In the genomic region with DNA sequence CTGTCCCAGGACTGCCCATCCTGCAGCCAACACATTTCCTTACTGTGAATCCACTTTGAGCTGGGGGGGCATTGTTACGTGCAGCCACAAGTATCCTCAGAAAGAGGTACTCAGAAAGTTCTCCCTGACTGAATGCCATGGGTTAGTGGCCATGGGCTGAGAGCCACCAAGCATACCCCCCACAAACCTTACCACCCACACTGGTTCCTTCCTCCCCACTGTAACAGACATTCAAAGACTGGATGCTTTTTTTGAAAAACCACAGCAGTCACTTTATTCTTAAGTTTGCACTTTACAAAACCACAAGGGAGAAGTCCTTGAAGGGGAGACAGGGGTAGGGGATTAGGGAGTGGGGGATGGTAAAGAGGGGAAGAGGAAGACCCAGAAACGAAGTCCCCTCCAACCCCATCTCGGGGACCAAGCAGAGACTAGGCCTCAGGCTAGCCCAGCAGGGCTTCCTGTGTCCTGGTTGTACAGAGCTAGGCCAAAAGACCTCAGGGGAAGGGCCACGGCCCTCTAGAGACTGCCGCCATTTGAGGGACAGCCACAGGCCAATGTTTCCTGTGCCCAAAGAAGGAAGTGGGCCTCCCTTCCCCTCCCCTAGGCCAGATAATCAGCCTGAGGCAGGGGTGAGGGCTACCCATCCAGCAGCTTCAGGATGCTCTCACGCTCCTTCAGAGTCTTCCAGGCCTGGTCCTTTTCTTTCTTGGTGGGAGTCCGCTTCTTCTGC, we compare ENCODE assay signal across 8 cellular contexts. TPM values are rescaled to one million over a fixed set of nuclear protein-coding genes. Genes with fewer than 3 reads are reported as not detected.
A peak's percentile ranks its signal among the peaks of the same experiment; 100 is the strongest.
DNase-seq lines count a peak whose midpoint lies in the region; ATAC-seq and TF ChIP-seq lines count a peak whose summit lies in the region.

No MANE protein-coding gene starts in this region.

- DNase-seq in SK-N-MC (ENCODE audit: low read depth, low spot score) (peak; percentile 26), esophagus squamous epithelium (lab: John Stamatoyannopoulos, UW) (no peak), transverse colon (peak; percentile 24), amniotic stem cell (lab: John Stamatoyannopoulos, UW) (no peak), NCI-H2171 (lab: John Stamatoyannopoulos, UW) (no peak), middle frontal gyrus (ENCODE audit: extremely low spot score, low spot score) (no peak)

- WGBS in esophagus squamous epithelium, 2 donors: 53 to 59% methylated on average over 3 to 5 of the region's 7 CpGs
- WGBS in transverse colon (ENCODE audit: low coverage in 1 of 2), 2 donors: 54 to 76% methylated on average over 2 to 7 of the region's 7 CpGs

- no peak for TF ChIP-seq CTCF in esophagus squamous epithelium (IDR thresholded peaks at IDR 0.05)
- TF ChIP-seq CTCF in transverse colon (IDR thresholded peaks at IDR 0.05): no peak

- TF ChIP-seq POLR2A in esophagus squamous epithelium (IDR thresholded peaks at IDR 0.05) (no peak), transverse colon (IDR thresholded peaks at IDR 0.05) (no peak)

- H3K27ac ChIP-seq in SK-N-MC: no peak overlapping the region
- peak overlapping the region; percentile 13 to 76 (median 34) for H3K27ac ChIP-seq in esophagus squamous epithelium
- peak overlapping the region; percentile 35 to 57 (median 44) for H3K27ac ChIP-seq in transverse colon

- no peak for TF ChIP-seq EP300 in transverse colon (IDR thresholded peaks at IDR 0.05; ENCODE audit: low read depth)

- peaks cover 0 to 32% (median 4%) of the 10 kb centered on the region in 3 donors for H3K4me1 ChIP-seq in esophagus squamous epithelium
- H3K4me1 ChIP-seq in transverse colon: peaks cover 0 to 23% (median 9%) of the 10 kb centered on the region in 4 donors

- ATAC-seq in GM18519 (IDR thresholded peaks at IDR 0.05; ENCODE audit: low FRiP score, unreplicated experiment): peak; percentile 48
- ATAC-seq in HG02798 (IDR thresholded peaks at IDR 0.05; ENCODE audit: poor library complexity, unreplicated experiment): peak; percentile 55

- H3K27me3 ChIP-seq in esophagus squamous epithelium: no peaks in the 10 kb centered on the region
- no peaks in the 10 kb centered on the region for H3K27me3 ChIP-seq in transverse colon

- in situ Hi-C loops in transverse colon (cut with MboI; ENCODE audit: low pct_ligation_motif_present in 1 of 4, low pct_unique_long_range_greater_than_20kb in 1 of 4, low sequenced_read_pairs in 3 of 4): no loop called here

- H3K9me3 ChIP-seq in SK-N-MC (ENCODE audit: low read depth, low read length): no peaks in the 10 kb centered on the region
- H3K9me3 ChIP-seq in esophagus squamous epithelium: no peaks in the 10 kb centered on the region
- no peaks in the 10 kb centered on the region for H3K9me3 ChIP-seq in transverse colon

- no peak overlapping the region for H3K9ac ChIP-seq in SK-N-MC (ENCODE audit: insufficient read length)

- intact Hi-C loops in esophagus squamous epithelium (cut with DNase I) (no loop called here), transverse colon (cut with DNase I; ENCODE audit: low total_unique reads) (no loop called here)

- H3K4me3 ChIP-seq in SK-N-MC (no peak overlapping the region), esophagus squamous epithelium (no peak overlapping the region), transverse colon (no peak overlapping the region)

- H3K36me3 ChIP-seq in SK-N-MC (ENCODE audit: insufficient read depth, low read length) (no peaks in the 10 kb centered on the region), esophagus squamous epithelium (peaks cover 5 to 60% (median 5%) of the 10 kb centered on the region in 3 donors), transverse colon (peaks cover 0 to 30% (median 14%) of the 10 kb centered on the region in 4 donors)

RNA-seq across cellular contexts. Expression of a gene that starts 10.1 kb away (rescaled TPM):
- total RNA-seq in esophagus squamous epithelium: 10 to 100 TPM in 2 of 4 donors, 1 to 10 TPM in 2; 2.9 to 19.6 (median 7.6) TPM
- total RNA-seq in transverse colon: 10 to 100 TPM in 3 of 4 donors, 1 to 10 TPM in 1; 5.6 to 45.0 (median 15.6) TPM

RNA-seq across cellular contexts. Expression of a gene that starts 12.4 kb away (rescaled TPM):
- 10 to 100 TPM; 34.7 to 54.4 (median 44.8) TPM for total RNA-seq in esophagus squamous epithelium
- 100 to 1,000 TPM in 2 of 4 donors, 10 to 100 TPM in 2; 53.7 to 504 (median 92.0) TPM for total RNA-seq in transverse colon

RNA-seq across cellular contexts. Expression of a gene that starts 13.0 kb away (rescaled TPM):
- total RNA-seq in esophagus squamous epithelium (100 to 1,000 TPM; 125 to 244 (median 167) TPM), transverse colon (100 to 1,000 TPM; 104 to 189 (median 143) TPM)

RNA-seq across cellular contexts. Expression of a gene that starts 30.1 kb away (rescaled TPM):
- total RNA-seq in esophagus squamous epithelium (10 to 100 TPM in 2 of 4 donors, 1 to 10 TPM in 2; 9.5 to 20.6 (median 10.5) TPM), transverse colon (10 to 100 TPM; 27.8 to 69.5 (median 39.7) TPM)

RNA-seq across cellular contexts. Expression of a gene that starts 30.2 kb away (rescaled TPM):
- 10 to 100 TPM in 3 of 4 donors, 1 to 10 TPM in 1; 7.6 to 29.2 (median 10.2) TPM for total RNA-seq in esophagus squamous epithelium
- 100 to 1,000 TPM in 2 of 4 donors, 10 to 100 TPM in 2; 47.4 to 352 (median 154) TPM for total RNA-seq in transverse colon

Comparison
In these comparisons a context has a peak if more than half of its experiments do, and no peak if none do; other contexts are left out.
1. DNase-seq: peak in SK-N-MC (single experiment) and transverse colon (single experiment); none in esophagus squamous epithelium (single experiment), amniotic stem cell (single experiment), NCI-H2171 (single experiment) and middle frontal gyrus (single experiment).